In the genomic region with DNA sequence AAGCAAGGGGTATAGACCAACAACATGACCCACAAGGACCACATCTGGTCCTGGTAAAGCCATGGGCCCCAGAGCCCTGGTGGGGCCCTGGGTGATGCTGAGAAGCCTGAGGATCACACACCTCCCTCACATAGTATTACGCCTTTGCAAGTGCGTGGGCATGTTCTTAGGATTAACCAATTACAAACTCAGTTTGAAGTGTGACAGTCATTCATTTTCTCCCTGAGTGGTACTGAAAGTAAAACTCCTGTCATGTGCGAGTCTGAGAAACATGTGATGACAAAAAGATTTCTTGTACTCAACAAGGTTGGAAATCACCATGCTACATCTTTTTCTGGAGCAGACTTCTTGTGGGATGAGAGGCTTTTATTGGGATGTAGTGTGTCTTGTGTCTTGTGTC, we compare ENCODE assay signal across 1 cellular context.
TF ChIP-seq lines count a peak whose summit lies in the region.

No MANE protein-coding gene starts in this region.

TF ChIP-seq in GM12878, 131 proteins besides CTCF, POLR2A, EP300 and RAD21 (continued from another document):
- TF ChIP-seq HDAC2 (IDR thresholded peaks at IDR 0.05): no peak
- no peak for TF ChIP-seq MYC (IDR thresholded peaks at IDR 0.05; ENCODE audit: insufficient read depth, insufficient read length, insufficient replicate concordance, low read length, severe bottlenecking)
- TF ChIP-seq MTA2 (IDR thresholded peaks at IDR 0.05; ENCODE audit: low read depth): no peak
- no peak for TF ChIP-seq ZSCAN29 (IDR thresholded peaks at IDR 0.05)
- no peak for TF ChIP-seq SUZ12 (IDR thresholded peaks at IDR 0.05; ENCODE audit: unreplicated experiment)
- TF ChIP-seq, protein P1, sequence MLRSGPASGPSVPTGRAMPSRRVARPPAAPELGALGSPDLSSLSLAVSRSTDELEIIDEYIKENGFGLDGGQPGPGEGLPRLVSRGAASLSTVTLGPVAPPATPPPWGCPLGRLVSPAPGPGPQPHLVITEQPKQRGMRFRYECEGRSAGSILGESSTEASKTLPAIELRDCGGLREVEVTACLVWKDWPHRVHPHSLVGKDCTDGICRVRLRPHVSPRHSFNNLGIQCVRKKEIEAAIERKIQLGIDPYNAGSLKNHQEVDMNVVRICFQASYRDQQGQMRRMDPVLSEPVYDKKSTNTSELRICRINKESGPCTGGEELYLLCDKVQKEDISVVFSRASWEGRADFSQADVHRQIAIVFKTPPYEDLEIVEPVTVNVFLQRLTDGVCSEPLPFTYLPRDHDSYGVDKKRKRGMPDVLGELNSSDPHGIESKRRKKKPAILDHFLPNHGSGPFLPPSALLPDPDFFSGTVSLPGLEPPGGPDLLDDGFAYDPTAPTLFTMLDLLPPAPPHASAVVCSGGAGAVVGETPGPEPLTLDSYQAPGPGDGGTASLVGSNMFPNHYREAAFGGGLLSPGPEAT (IDR thresholded peaks at IDR 0.05; ENCODE audit: low read depth): peak; percentile 43; the same call in 1 of the 2 replicates
- TF ChIP-seq IKZF1 (conservative IDR thresholded peaks at IDR 0.05): peak; percentile 41
- TF ChIP-seq, protein P2, sequence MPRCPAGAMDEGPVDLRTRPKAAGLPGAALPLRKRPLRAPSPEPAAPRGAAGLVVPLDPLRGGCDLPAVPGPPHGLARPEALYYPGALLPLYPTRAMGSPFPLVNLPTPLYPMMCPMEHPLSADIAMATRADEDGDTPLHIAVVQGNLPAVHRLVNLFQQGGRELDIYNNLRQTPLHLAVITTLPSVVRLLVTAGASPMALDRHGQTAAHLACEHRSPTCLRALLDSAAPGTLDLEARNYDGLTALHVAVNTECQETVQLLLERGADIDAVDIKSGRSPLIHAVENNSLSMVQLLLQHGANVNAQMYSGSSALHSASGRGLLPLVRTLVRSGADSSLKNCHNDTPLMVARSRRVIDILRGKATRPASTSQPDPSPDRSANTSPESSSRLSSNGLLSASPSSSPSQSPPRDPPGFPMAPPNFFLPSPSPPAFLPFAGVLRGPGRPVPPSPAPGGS (IDR thresholded peaks at IDR 0.05; ENCODE audit: borderline replicate concordance, insufficient read depth, low read depth, low read length, poor library complexity, severe bottlenecking): no peak
- TF ChIP-seq CBFB (IDR thresholded peaks at IDR 0.05; ENCODE audit: low read depth): no peak
- TF ChIP-seq CHD2 (IDR thresholded peaks at IDR 0.05; ENCODE audit: borderline replicate concordance, low read depth, low read length): no peak
- TF ChIP-seq EZH2 (IDR thresholded peaks at IDR 0.05; ENCODE audit: borderline replicate concordance, control insufficient read depth, low read depth, low read length): no peak
- TF ChIP-seq KAT2A (conservative IDR thresholded peaks at IDR 0.05; ENCODE audit: control insufficient read depth, low read depth, low read length): no peak
